ENCODE assay signal across 16 cellular contexts in genomic region chr16:24478401-24478800, GRCh38.
DNase-seq lines count a peak whose midpoint lies in the region; TF ChIP-seq lines count a peak whose summit lies in the region.
"Had no signal": no experiment of that assay in that cellular context is flagged by ENCODE, and none has a peak within 500 bp of the region (broad histone marks: within the 10 kb centered on the region; RNA-seq: fewer than 3 reads in every experiment).

No MANE protein-coding gene starts in this region.

- DNase-seq in A673 (ENCODE audit: low spot score) = peak; percentile 27
- DNase-seq in NCI-H524 treated with DMSO at 0.1 percent for 48 hours (lab: John Stamatoyannopoulos, UW) = peak; percentile 44
- DNase-seq in SJCRH30 = peak; percentile 13 to 15
- DNase-seq in foreskin melanocyte = no peak
- no peak for DNase-seq in cerebellar cortex (ENCODE audit: low spot score)
- DNase-seq in Caco-2 = no peak
- no peak for DNase-seq in NCI-H1694 (lab: John Stamatoyannopoulos, UW)
- DNase-seq: C1 segment of cervical spinal cord; CD8-positive, alpha-beta memory T cell; DMS 273 treated with DMSO at 0.1 percent for 48 hours; NCI-H1436; NCI-H2081 treated with DMSO at 0.1 percent for 48 hours; NCI-H226; T-helper 2 cell had no signal

- no peaks in the 10 kb centered on the region for H3K36me3 ChIP-seq in A673 (ENCODE audit: insufficient read depth, low read length, poor library complexity, severe bottlenecking)
- H3K36me3 ChIP-seq in DOHH2 (ENCODE audit: control insufficient read depth, low read length) = no peaks in the 10 kb centered on the region
- no peaks in the 10 kb centered on the region for H3K36me3 ChIP-seq in SJCRH30
- H3K36me3 ChIP-seq in Caco-2 (ENCODE audit: control insufficient read depth, insufficient read depth, low read length) = no peaks in the 10 kb centered on the region
- H3K36me3 ChIP-seq: SJSA1 had no signal

- H3K4me1 ChIP-seq in A673 (ENCODE audit: insufficient read depth, low read length, poor library complexity, severe bottlenecking) = peaks cover 5% of the 10 kb centered on the region
- peaks cover 10% of the 10 kb centered on the region for H3K4me1 ChIP-seq in DOHH2 (ENCODE audit: control insufficient read depth, low read length)
- H3K4me1 ChIP-seq in SJCRH30 = no peaks in the 10 kb centered on the region
- no peaks in the 10 kb centered on the region for H3K4me1 ChIP-seq in Caco-2
- H3K4me1 ChIP-seq: SJSA1 had no signal

- BruUV-seq in A673 (replicated peaks; lab: Mats Ljungman, UMichigan) = no TSS peak
- no TSS peak for BruUV-seq in Caco-2 (replicated peaks; lab: Mats Ljungman, UMichigan)

- H3K27ac ChIP-seq in A673 (ENCODE audit: low read depth, low read length, poor library complexity, severe bottlenecking) = no peak overlapping the region
- no peak overlapping the region for H3K27ac ChIP-seq in DOHH2 (ENCODE audit: low read depth, low read length)
- no peak overlapping the region for H3K27ac ChIP-seq in SJCRH30
- H3K27ac ChIP-seq: SJSA1 had no signal

- H3K4me1 Mint-ChIP-seq in Caco-2 (ENCODE audit: low read depth, unreplicated experiment) = no peaks in the 10 kb centered on the region
- H3K4me1 Mint-ChIP-seq: CD8-positive, alpha-beta memory T cell had no signal

- H3K4me3 ChIP-seq in A673 (ENCODE audit: low read depth, low read length, poor library complexity, severe bottlenecking) = no peak overlapping the region
- no peak overlapping the region for H3K4me3 ChIP-seq in DOHH2 (ENCODE audit: low read length)
- H3K4me3 ChIP-seq in SJCRH30 = no peak overlapping the region
- H3K4me3 ChIP-seq in Caco-2 (ENCODE audit: low read depth, low read length) = no peak overlapping the region
- H3K4me3 ChIP-seq: SJSA1 had no signal

- H3K79me2 ChIP-seq in DOHH2 (ENCODE audit: control insufficient read depth, low read length) = no peaks in the 10 kb centered on the region

- TF ChIP-seq CTCF in A673 (conservative IDR thresholded peaks at IDR 0.05; ENCODE audit: low read depth, low read length) (no peak), DOHH2 (IDR thresholded peaks at IDR 0.05; ENCODE audit: low read depth, low read length, poor library complexity, severe bottlenecking) (no peak), Caco-2 (IDR thresholded peaks at IDR 0.05; ENCODE audit: insufficient read depth in 1 of 2, low read depth in 1 of 2, low read length in 1 of 2, severe bottlenecking in 1 of 2, unreplicated experiment in 1 of 2) (no peak)

- intact Hi-C loops in A673 (cut with micrococcal nuclease; ENCODE audit: unreplicated experiment) (no loop called here), Caco-2 (cut with micrococcal nuclease; ENCODE audit: unreplicated experiment) (no loop called here)

- H3K4me3 Mint-ChIP-seq in Caco-2 (ENCODE audit: unreplicated experiment) = no peak overlapping the region
- H3K4me3 Mint-ChIP-seq: CD8-positive, alpha-beta memory T cell had no signal

- POLR2A ChIA-PET in A673 (lab: Charles Lee; ENCODE audit: low non-redundant PET) = no interaction called here
- POLR2A ChIA-PET in Caco-2 (lab: Charles Lee) = no interaction called here

- H3K4me2 ChIP-seq in DOHH2 (ENCODE audit: low read length) = 0 out of 2 replicates have a peak overlapping the region, but pooled peaks have one; percentile 2

- H3K9me2 ChIP-seq in DOHH2 (replicated peaks; ENCODE audit: control insufficient read depth, low read length) = no peaks in the 10 kb centered on the region; the same call in 1 of the 2 replicates

- H3K9me3 Mint-ChIP-seq in Caco-2 (ENCODE audit: unreplicated experiment) = peaks cover 8% of the 10 kb centered on the region

- no peaks in the 10 kb centered on the region for H3F3A ChIP-seq in DOHH2 (ENCODE audit: control insufficient read depth, insufficient read depth)

- H3K9me3 ChIP-seq in A673 (ENCODE audit: low read depth, low read length, poor library complexity, severe bottlenecking) = peaks cover 3% of the 10 kb centered on the region
- no peaks in the 10 kb centered on the region for H3K9me3 ChIP-seq in DOHH2 (ENCODE audit: control insufficient read depth, insufficient read depth, low read length)
- no peaks in the 10 kb centered on the region for H3K9me3 ChIP-seq in SJCRH30 (replicated peaks)
- H3K9me3 ChIP-seq in Caco-2 = no peaks in the 10 kb centered on the region
- H3K9me3 ChIP-seq: SJSA1 had no signal

- H3K27me3 ChIP-seq in A673 (replicated peaks; ENCODE audit: insufficient read depth, low read depth, low read length, poor library complexity) (no peaks in the 10 kb centered on the region), DOHH2 (ENCODE audit: control insufficient read depth, low read length) (no peaks in the 10 kb centered on the region), SJCRH30 (no peaks in the 10 kb centered on the region), Caco-2 (replicated peaks; ENCODE audit: control insufficient read depth, insufficient read depth, low read length) (no peaks in the 10 kb centered on the region; the same call in 1 of the 2 replicates)
- H3K27me3 ChIP-seq: SJSA1 had no signal

- CTCF ChIA-PET in A673 (lab: Charles Lee) (no interaction called here), Caco-2 (lab: Charles Lee) (no interaction called here)

- H3K36me3 Mint-ChIP-seq in Caco-2 (ENCODE audit: insufficient read depth, unreplicated experiment) = no peaks in the 10 kb centered on the region

- H4K20me1 ChIP-seq in DOHH2 (ENCODE audit: control insufficient read depth, insufficient read depth, low read depth, low read length) = no peaks in the 10 kb centered on the region

- H3K27me3 Mint-ChIP-seq in Caco-2 (ENCODE audit: insufficient read depth, unreplicated experiment) = peaks cover 24% of the 10 kb centered on the region

- no peak overlapping the region for H3K27ac Mint-ChIP-seq in Caco-2 (ENCODE audit: unreplicated experiment)
- H3K27ac Mint-ChIP-seq: CD8-positive, alpha-beta memory T cell had no signal

Comparison
In these comparisons a context has a peak if more than half of its experiments do, and no peak if none do; other contexts are left out.
1. DNase-seq: peak in A673 (single experiment), NCI-H524 treated with DMSO at 0.1 percent for 48 hours (single experiment) and SJCRH30 (2 of 2); none in foreskin melanocyte (single experiment), cerebellar cortex (single experiment), Caco-2 (0 of 2) and NCI-H1694 (single experiment).